8 cellular contexts compared by ENCODE assay signal in the genomic region with DNA sequence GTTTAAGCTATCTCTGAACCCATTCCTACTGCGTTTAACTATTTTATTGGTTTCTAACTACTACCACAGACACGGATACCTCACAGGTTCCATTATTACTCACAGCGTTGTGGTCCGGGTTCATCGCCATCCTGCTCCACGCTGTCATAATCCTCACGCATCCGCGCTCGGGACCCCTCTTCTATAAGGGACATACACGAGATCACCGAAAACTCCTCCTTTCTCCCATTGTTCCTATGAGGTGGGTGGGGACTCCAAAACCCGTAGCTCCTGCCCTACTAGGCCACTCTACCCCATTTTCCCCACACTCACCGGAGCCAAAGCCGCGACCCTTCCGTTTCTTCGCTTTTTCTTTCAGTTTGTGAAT. TPM values are rescaled to one million over a fixed set of nuclear protein-coding genes. Genes with fewer than 3 reads are reported as not detected.
DNase-seq lines count a peak whose midpoint lies in the region; ATAC-seq and TF ChIP-seq lines count a peak whose summit lies in the region.

No MANE protein-coding gene starts in this region.

- H3K4me1 Mint-ChIP-seq in stimulated activated naive CD8-positive, alpha-beta T cell treated with anti-CD3 and anti-CD28 coated beads, Interleukin-15, amount 100 ng/mL, for 72 hours, result peaks cover 27% of the 10 kb centered on the region

- H3K9me3 ChIP-seq in ES-I3 (ENCODE audit: control insufficient read depth, insufficient read depth, low read length), result no peaks in the 10 kb centered on the region
- H3K9me3 ChIP-seq in right lobe of liver, result no peaks in the 10 kb centered on the region

- H3K9me3 Mint-ChIP-seq in stimulated activated naive CD8-positive, alpha-beta T cell treated with anti-CD3 and anti-CD28 coated beads, Interleukin-15, amount 100 ng/mL, for 72 hours, result no peaks in the 10 kb centered on the region

- intact Hi-C loops in right lobe of liver (cut with DNase I) (no loop called here), posterior vena cava (cut with DNase I) (no loop called here)

- no peaks in the 10 kb centered on the region for H3K27me3 Mint-ChIP-seq in stimulated activated naive CD8-positive, alpha-beta T cell treated with anti-CD3 and anti-CD28 coated beads, Interleukin-15, amount 100 ng/mL, for 72 hours

- H3K36me3 ChIP-seq in ES-I3 (ENCODE audit: insufficient read depth, low read length), result peaks cover 15% of the 10 kb centered on the region
- peaks cover 0 to 10% (median 0%) of the 10 kb centered on the region in 4 donors for H3K36me3 ChIP-seq in right lobe of liver

- no peak overlapping the region for H3K4me3 Mint-ChIP-seq in stimulated activated naive CD8-positive, alpha-beta T cell treated with anti-CD3 and anti-CD28 coated beads, Interleukin-15, amount 100 ng/mL, for 72 hours

- H3K27ac Mint-ChIP-seq in stimulated activated naive CD8-positive, alpha-beta T cell treated with anti-CD3 and anti-CD28 coated beads, Interleukin-15, amount 100 ng/mL, for 72 hours, result no peak overlapping the region

- H3K4me1 ChIP-seq in ES-I3 (ENCODE audit: insufficient read depth, low read length) (peaks cover 6% of the 10 kb centered on the region), right lobe of liver (peaks cover 0 to 10% (median 4%) of the 10 kb centered on the region in 4 donors)

- ATAC-seq in right lobe of liver (peak in 2 of 4 donors; percentile 0 to 2), GM18505 (IDR thresholded peaks at IDR 0.05; ENCODE audit: unreplicated experiment) (no peak)
- peak; percentile 71 for ATAC-seq in stimulated activated naive CD8-positive, alpha-beta T cell treated with anti-CD3 and anti-CD28 coated beads, Interleukin-15, amount 100 ng/mL, for 72 hours

- H3K27ac ChIP-seq in HL-60 (replicated peaks) (peak overlapping the region; percentile 90), right lobe of liver (peak overlapping the region; percentile 88 to 89 (median 88))

- H3K9ac ChIP-seq in ES-I3 (ENCODE audit: low read depth, low read length), result peak overlapping the region; percentile 94

- TF ChIP-seq CTCF in HL-60 (IDR thresholded peaks at IDR 0.05; ENCODE audit: insufficient read depth, low read length) (no peak), right lobe of liver (IDR thresholded peaks at IDR 0.05) (no peak)

- WGBS in right lobe of liver (ENCODE audit: insufficient coverage, low coverage, low lambda C conversion rate, missing lambda C conversion rate), result 2% methylated on average over 17 of the region's 18 CpGs

- H3K27me3 ChIP-seq in HL-60 (ENCODE audit: insufficient read depth, poor library complexity, severe bottlenecking) (no peaks in the 10 kb centered on the region), right lobe of liver (no peaks in the 10 kb centered on the region)

- H3K4me3 ChIP-seq in HL-60 (replicated peaks; ENCODE audit: insufficient read depth, low read length) (peak overlapping the region; percentile 72), right lobe of liver (peak overlapping the region; percentile 68 to 83 (median 77))

- no peak for DNase-seq in HL-60 (ENCODE audit: low read depth in 1 of 2, low spot score in 1 of 2)
- DNase-seq in activated naive CD4-positive, alpha-beta T cell treated with anti-CD3 and anti-CD28 coated beads, Interleukin-2, amount 50 U/mL, for 16 hours, result peak; percentile 64
- DNase-seq in right lobe of liver, result no peak
- DNase-seq in stimulated activated naive CD8-positive, alpha-beta T cell treated with anti-CD3 and anti-CD28 coated beads, Interleukin-15, amount 100 ng/mL, for 72 hours, result peak; percentile 43 to 69
- no peak for DNase-seq in posterior vena cava (ENCODE audit: low spot score)
- no peak for DNase-seq in medulla oblongata (ENCODE audit: extremely low spot score)

- TF ChIP-seq POLR2A in right lobe of liver (IDR thresholded peaks at IDR 0.05) (no peak), GM18505 (IDR thresholded peaks at IDR 0.05; ENCODE audit: borderline replicate concordance, extremely low read depth, insufficient read depth, insufficient read length) (no peak)

RNA-seq across cellular contexts. Expression of gene RBM8A, which starts 0.6 kb away (rescaled TPM):
- 10 to 100 TPM; 41.1 to 68.4 (median 56.3) TPM for total RNA-seq in right lobe of liver
- 10 to 100 TPM; 81.0 to 83.3 TPM for total RNA-seq in posterior vena cava

RNA-seq across cellular contexts. Expression of gene PEX11B, which starts 8.2 kb away (rescaled TPM):
- total RNA-seq in right lobe of liver (10 to 100 TPM; 12.3 to 23.0 (median 15.2) TPM), posterior vena cava (10 to 100 TPM; 19.8 to 24.4 TPM)

RNA-seq across cellular contexts. Expression of gene ITGA10, which starts 16.8 kb away (rescaled TPM):
- 1 to 10 TPM in 3 of 6 experiments, under 1 TPM in 3; 0.50 to 2.3 (median 0.85) TPM for total RNA-seq in right lobe of liver
- total RNA-seq in posterior vena cava, result 1 to 10 TPM; 5.7 to 9.0 TPM

RNA-seq across cellular contexts. Expression of gene LIX1L, which starts 31.1 kb away (rescaled TPM):
- 10 to 100 TPM; 10.6 to 11.9 (median 11.0) TPM for total RNA-seq in right lobe of liver
- 10 to 100 TPM; 45.5 to 45.8 TPM for total RNA-seq in posterior vena cava

RNA-seq across cellular contexts. Expression of gene ANKRD34A, which starts 37.7 kb away (rescaled TPM):
- total RNA-seq in right lobe of liver, result under 1 TPM in 5 of 6 experiments, not detected in 1; 0.14 to 0.88 (median 0.22) TPM
- 1 to 10 TPM; 2.3 TPM for total RNA-seq in posterior vena cava

Comparison
In these comparisons a context has a peak if more than half of its experiments do, and no peak if none do; other contexts are left out.
1. DNase-seq: peak in activated naive CD4-positive, alpha-beta T cell treated with anti-CD3 and anti-CD28 coated beads, Interleukin-2, amount 50 U/mL, for 16 hours (single experiment) and stimulated activated naive CD8-positive, alpha-beta T cell treated with anti-CD3 and anti-CD28 coated beads, Interleukin-15, amount 100 ng/mL, for 72 hours (2 of 2); none in HL-60 (0 of 2), right lobe of liver (0 of 3), posterior vena cava (single experiment) and medulla oblongata (single experiment).